In genomic region chr2:38526195-38526594, GRCh38 we compare ENCODE assay signal across 25 cellular contexts.
DNase-seq lines count a peak whose midpoint lies in the region; ATAC-seq and TF ChIP-seq lines count a peak whose summit lies in the region.
"Had no signal": no experiment of that assay in that cellular context is flagged by ENCODE, and none has a peak within 500 bp of the region (broad histone marks: within the 10 kb centered on the region; RNA-seq: fewer than 3 reads in every experiment).

No MANE protein-coding gene starts in this region.

- peaks cover 9% of the 10 kb centered on the region for H3K27me3 Mint-ChIP-seq in WTC11 (ENCODE audit: low read depth)
- peaks cover 17% of the 10 kb centered on the region for H3K27me3 Mint-ChIP-seq in stimulated activated memory B cell treated with anti-CD40 and anti-IgM and Interleukin-4, amounts not matched to agents 10 μg/mL and 1 μg/mL and 100 μg/mL, for 72 hours

- H3K9me3 Mint-ChIP-seq in WTC11: no peaks in the 10 kb centered on the region
- no peaks in the 10 kb centered on the region for H3K9me3 Mint-ChIP-seq in stimulated activated memory B cell treated with anti-CD40 and anti-IgM and Interleukin-4, amounts not matched to agents 10 μg/mL and 1 μg/mL and 100 μg/mL, for 72 hours
- H3K9me3 Mint-ChIP-seq: activated CD4-positive, alpha-beta T cell treated with anti-CD3 and anti-CD28 coated beads, Interleukin-2, amount 10 ng/mL, durations not matched to agents 7 days and 5 days; central memory CD8-positive, alpha-beta T cell; naive B cell had no signal

- DNase-seq in NCI-H2171 treated with DMSO at 0.1 percent for 48 hours (lab: John Stamatoyannopoulos, UW) (peak; percentile 9), NCI-H2171 (lab: John Stamatoyannopoulos, UW) (no peak), WTC11 (ENCODE audit: low spot score) (no peak), foreskin fibroblast (peak; percentile 54 to 81), upper lobe of right lung (no peak), NCI-H187 (lab: John Stamatoyannopoulos, UW) (no peak), HuH-7 (ENCODE audit: low spot score) (no peak)
- DNase-seq: activated CD4-positive, alpha-beta T cell treated with anti-CD3 and anti-CD28 coated beads, Interleukin-2, amount 10 ng/mL, durations not matched to agents 7 days and 5 days; activated CD8-positive, alpha-beta memory T cell treated with anti-CD3 and anti-CD28 coated beads, Interleukin-2, amount 50 U/mL, for 48 hours; activated gamma-delta T cell; DMS153; islet precursor cell; naive B cell; NCI-H2029; NCI-H524 treated with DMSO at 0.1 percent for 48 hours; ovary; Right ventricle myocardium superior; stimulated activated CD4-positive, alpha-beta T cell treated with anti-CD3 and anti-CD28 coated beads, Interleukin-4, amount 100 ng/mL, for 1 hour; stomach; upper lobe of left lung had no signal

- POLR2A ChIA-PET in WTC11 (lab: Charles Lee): no interaction called here

- H3K4me3 ChIP-seq in foreskin fibroblast (ENCODE audit: low read depth in 1 of 2, low read length in 2 of 2) (no peak overlapping the region), upper lobe of right lung (no peak overlapping the region)
- H3K4me3 ChIP-seq: esophagus muscularis mucosa, hepatocyte, ovary, skin epidermis, stomach, upper lobe of left lung had no signal

- no peak overlapping the region for H3K27ac Mint-ChIP-seq in WTC11
- no peak overlapping the region for H3K27ac Mint-ChIP-seq in stimulated activated memory B cell treated with anti-CD40 and anti-IgM and Interleukin-4, amounts not matched to agents 10 μg/mL and 1 μg/mL and 100 μg/mL, for 72 hours
- H3K27ac Mint-ChIP-seq: activated CD4-positive, alpha-beta T cell treated with anti-CD3 and anti-CD28 coated beads, Interleukin-2, amount 10 ng/mL, durations not matched to agents 7 days and 5 days; naive B cell had no signal

- H3K4me1 Mint-ChIP-seq in WTC11: peaks cover 32% of the 10 kb centered on the region
- H3K4me1 Mint-ChIP-seq in stimulated activated memory B cell treated with anti-CD40 and anti-IgM and Interleukin-4, amounts not matched to agents 10 μg/mL and 1 μg/mL and 100 μg/mL, for 72 hours: peaks cover 14% of the 10 kb centered on the region

- intact Hi-C loops in upper lobe of right lung (cut with DNase I): no loop called here

- no peaks in the 10 kb centered on the region for H3K4me1 ChIP-seq in upper lobe of right lung

- H3K9me3 ChIP-seq in upper lobe of right lung: no peaks in the 10 kb centered on the region
- H3K9me3 ChIP-seq: esophagus muscularis mucosa, ovary, stomach, upper lobe of left lung had no signal

- ATAC-seq in WTC11 (no peak), upper lobe of right lung (peak; percentile 24)
- no peak for ATAC-seq in stimulated activated memory B cell treated with anti-CD40 and anti-IgM and Interleukin-4, amounts not matched to agents 10 μg/mL and 1 μg/mL and 100 μg/mL, for 72 hours

- no peak for TF ChIP-seq CTCF in WTC11 (IDR thresholded peaks at IDR 0.05)
- TF ChIP-seq CTCF in foreskin fibroblast (IDR thresholded peaks at IDR 0.05; ENCODE audit: low read depth, low read length): no peak
- no peak for TF ChIP-seq CTCF in upper lobe of right lung (IDR thresholded peaks at IDR 0.05)

- H3K4me3 Mint-ChIP-seq in WTC11: no peak overlapping the region
- no peak overlapping the region for H3K4me3 Mint-ChIP-seq in stimulated activated memory B cell treated with anti-CD40 and anti-IgM and Interleukin-4, amounts not matched to agents 10 μg/mL and 1 μg/mL and 100 μg/mL, for 72 hours
- H3K4me3 Mint-ChIP-seq: activated CD4-positive, alpha-beta T cell treated with anti-CD3 and anti-CD28 coated beads, Interleukin-2, amount 10 ng/mL, durations not matched to agents 7 days and 5 days; central memory CD8-positive, alpha-beta T cell had no signal

- H3K27me3 ChIP-seq in upper lobe of right lung: no peaks in the 10 kb centered on the region
- H3K27me3 ChIP-seq: esophagus muscularis mucosa, hepatocyte, ovary had no signal

- no peak overlapping the region for H3K27ac ChIP-seq in upper lobe of right lung
- H3K27ac ChIP-seq: hepatocyte, skin epidermis, stomach had no signal

- no peaks in the 10 kb centered on the region for H3K36me3 Mint-ChIP-seq in WTC11
- no peaks in the 10 kb centered on the region for H3K36me3 Mint-ChIP-seq in stimulated activated memory B cell treated with anti-CD40 and anti-IgM and Interleukin-4, amounts not matched to agents 10 μg/mL and 1 μg/mL and 100 μg/mL, for 72 hours
- H3K36me3 Mint-ChIP-seq: naive B cell had no signal

- H3K36me3 ChIP-seq in upper lobe of right lung: no peaks in the 10 kb centered on the region
- H3K36me3 ChIP-seq: esophagus muscularis mucosa, ovary, stomach, upper lobe of left lung had no signal

- CTCF ChIA-PET in WTC11 (lab: Charles Lee): interaction anchor here (0.6 to 6.1 kb wide), 2 partner anchors 18 to 1978 kb away, joined by 4 to 24 read pairs; no protein-coding TSS in a partner anchor

TF ChIP-seq in WTC11, 78 proteins besides CTCF, POLR2A, EP300 and RAD21:
- TF ChIP-seq E2F5 (CRISPR knock-in tag; IDR thresholded peaks at IDR 0.05) (no peak), GABPB1 (CRISPR knock-in tag; IDR thresholded peaks at IDR 0.05) (peak; percentile 74)

Comparison
In these comparisons a context has a peak if more than half of its experiments do, and no peak if none do; other contexts are left out.
1. DNase-seq: peak in NCI-H2171 treated with DMSO at 0.1 percent for 48 hours (single experiment) and foreskin fibroblast (2 of 2); none in NCI-H2171 (single experiment), WTC11 (single experiment), upper lobe of right lung (single experiment), NCI-H187 (0 of 2) and HuH-7 (single experiment).